Comparison of ENCODE assay signal across 10 cellular contexts in genomic region chr17:81252336-81253329, GRCh38. TPM values are rescaled to one million over a fixed set of nuclear protein-coding genes. Genes with fewer than 3 reads are reported as not detected.
DNase-seq lines count a peak whose midpoint lies in the region; ATAC-seq, FAIRE-seq and TF ChIP-seq lines count a peak whose summit lies in the region.
"Had no signal": no experiment of that assay in that cellular context is flagged by ENCODE, and none has a peak within 500 bp of the region (broad histone marks: within the 10 kb centered on the region; RNA-seq: fewer than 3 reads in every experiment).

No MANE protein-coding gene starts in this region.

- H3K9ac ChIP-seq in neural cell (ENCODE audit: low read length): peak overlapping the region; percentile 62

- H3K9me3 ChIP-seq in T-helper 17 cell (ENCODE audit: control insufficient read depth, low read length, poor library complexity, severe bottlenecking) (no peaks in the 10 kb centered on the region), neural cell (ENCODE audit: low read length) (no peaks in the 10 kb centered on the region)
- H3K9me3 ChIP-seq: pancreas had no signal

- TF ChIP-seq POLR2A in GM12892 (IDR thresholded peaks at IDR 0.05; ENCODE audit: low read depth, low read length): no peak

- H3K4me3 ChIP-seq in neural cell (ENCODE audit: low read length): peak overlapping the region; percentile 55
- H3K4me3 ChIP-seq: pancreas had no signal

- H3K27ac ChIP-seq in neural cell (ENCODE audit: low read length): peak overlapping the region; percentile 84
- H3K27ac ChIP-seq: brain microvascular endothelial cell, pancreas had no signal

- TF ChIP-seq RAD21 in neural cell (conservative IDR thresholded peaks at IDR 0.05): no peak

- H2AFZ ChIP-seq in neural cell (ENCODE audit: low read depth, low read length): no peak overlapping the region

- H3K36me3 Mint-ChIP-seq in HFFc6 (ENCODE audit: low read depth) (0 out of 2 replicates have a peak, but pooled peaks cover 5% of the 10 kb centered on the region), T-helper 17 cell (ENCODE audit: low read depth) (peaks cover 7% of the 10 kb centered on the region)

- no peak overlapping the region for H3K4me2 ChIP-seq in neural cell (ENCODE audit: low read length)

- TF ChIP-seq EP300 in neural cell (conservative IDR thresholded peaks at IDR 0.05; ENCODE audit: poor library complexity, severe bottlenecking): no peak

- H3K27me3 ChIP-seq in neural cell (ENCODE audit: insufficient read depth, low read depth, low read length): no peaks in the 10 kb centered on the region
- H3K27me3 ChIP-seq: brain microvascular endothelial cell, pancreas had no signal

- H3K79me2 ChIP-seq in neural cell (replicated peaks; ENCODE audit: insufficient read depth, low read length): no peaks in the 10 kb centered on the region

- FAIRE-seq in GM12892 (lab: Jason Lieb, UNC): no peak
- FAIRE-seq: pancreas had no signal

- TF ChIP-seq CTCF in HFFc6 (IDR thresholded peaks at IDR 0.05) (no peak), neural cell (IDR thresholded peaks at IDR 0.05; ENCODE audit: poor library complexity, severe bottlenecking) (no peak)

- no peaks in the 10 kb centered on the region for H3F3A ChIP-seq in neural cell (ENCODE audit: insufficient read depth, low read length, poor library complexity, severe bottlenecking)

- no peaks in the 10 kb centered on the region for H4K20me1 ChIP-seq in neural cell (ENCODE audit: insufficient read depth)

- peaks cover 2% of the 10 kb centered on the region; the same call in 1 of the 2 replicates for H3K27me3 Mint-ChIP-seq in HFFc6 (ENCODE audit: insufficient read depth)
- H3K27me3 Mint-ChIP-seq in T-helper 17 cell: no peaks in the 10 kb centered on the region

- H3K4me3 Mint-ChIP-seq in HFFc6 (no peak overlapping the region), T-helper 17 cell (peak overlapping the region; percentile 88)

- no peaks in the 10 kb centered on the region for H3K9me2 ChIP-seq in neural cell (ENCODE audit: insufficient read depth, low read length)

- ATAC-seq in T-helper 17 cell: peak; percentile 8
- ATAC-seq in HG02759 (IDR thresholded peaks at IDR 0.05; ENCODE audit: unreplicated experiment): no peak
- no peak for ATAC-seq in GM18519 (IDR thresholded peaks at IDR 0.05; ENCODE audit: low FRiP score, unreplicated experiment)

- peak; percentile 71 for DNase-seq in NCI-H82 (lab: John Stamatoyannopoulos, UW)
- no peak for DNase-seq in NCI-H82 treated with DMSO at 0.1 percent for 48 hours (lab: John Stamatoyannopoulos, UW; ENCODE audit: unreplicated experiment)
- DNase-seq in HFFc6: no peak
- no peak for DNase-seq in T-helper 17 cell
- no peak for DNase-seq in GM12892 (ENCODE audit: insufficient read length)

- peak overlapping the region; percentile 39 for H3K27ac Mint-ChIP-seq in HFFc6
- peak overlapping the region; percentile 91 for H3K27ac Mint-ChIP-seq in T-helper 17 cell

- H3K9me3 Mint-ChIP-seq in HFFc6: peaks cover 4% of the 10 kb centered on the region; the same call in 1 of the 2 replicates

- peaks cover 17% of the 10 kb centered on the region; the same call in 1 of the 2 replicates for H3K4me1 Mint-ChIP-seq in HFFc6 (ENCODE audit: low read depth)
- peaks cover 14% of the 10 kb centered on the region for H3K4me1 Mint-ChIP-seq in T-helper 17 cell

- H3K36me3 ChIP-seq in neural cell (ENCODE audit: insufficient read depth, low read length): no peaks in the 10 kb centered on the region

TF ChIP-seq in neural cell, 6 proteins besides CTCF, POLR2A, EP300 and RAD21:
- TF ChIP-seq EZH2 (IDR thresholded peaks at IDR 0.05; ENCODE audit: borderline replicate concordance, insufficient read depth, low read length, poor library complexity, severe bottlenecking) (no peak), SMC3 (conservative IDR thresholded peaks at IDR 0.05; ENCODE audit: poor library complexity) (no peak), MXI1 (conservative IDR thresholded peaks at IDR 0.05; ENCODE audit: poor library complexity, severe bottlenecking) (no peak), TAF1 (IDR thresholded peaks at IDR 0.05; ENCODE audit: low read depth) (no peak), POLR2AphosphoS5 (IDR thresholded peaks at IDR 0.05) (no peak), REST (IDR thresholded peaks at IDR 0.05; ENCODE audit: borderline replicate concordance) (no peak)

RNA-seq across cellular contexts. Expression of gene NDUFAF8, which starts 13.5 kb away (rescaled TPM):
- 100 to 1,000 TPM in 1 of 6 experiments, 10 to 100 TPM in 5; 67.0 to 103 (median 87.9) TPM for total RNA-seq in HFFc6 (2021; fragmentation: NEBNext Ultra II Directional; extraction: Animal tissue kit (Norgen Biotek cat#: 25700))
- total RNA-seq in T-helper 17 cell: 10 to 100 TPM; 30.6 to 37.0 TPM
- polyA plus RNA-seq in neural cell: 76.4 and 90.2 TPM in 2 replicates
- polyA minus RNA-seq in neural cell: 27.1 and 36.5 TPM in 2 replicates
- polyA plus RNA-seq in GM12892 (2012; ENCODE audit: missing spikeins): 156 TPM

RNA-seq across cellular contexts. Expression of gene TEPSIN, which starts 13.8 kb away (rescaled TPM):
- 10 to 100 TPM; 16.2 to 22.5 (median 19.0) TPM for total RNA-seq in HFFc6 (2021; fragmentation: NEBNext Ultra II Directional; extraction: Animal tissue kit (Norgen Biotek cat#: 25700))
- total RNA-seq in T-helper 17 cell: 10 to 100 TPM; 84.1 to 90.9 TPM
- 50.0 and 60.3 TPM in 2 replicates for polyA plus RNA-seq in neural cell
- 24.0 and 34.8 TPM in 2 replicates for polyA minus RNA-seq in neural cell
- 9.7 TPM for polyA plus RNA-seq in GM12892 (2012; ENCODE audit: missing spikeins)

RNA-seq across cellular contexts. Expression of gene CEP131, which starts 29.9 kb away (rescaled TPM):
- total RNA-seq in HFFc6 (2021; fragmentation: NEBNext Ultra II Directional; extraction: Animal tissue kit (Norgen Biotek cat#: 25700)): 10 to 100 TPM in 4 of 6 experiments, 1 to 10 TPM in 2; 8.3 to 13.2 (median 10.7) TPM
- total RNA-seq in T-helper 17 cell: 10 to 100 TPM in 1 of 2 donors, 1 to 10 TPM in 1; 8.2 to 10.5 TPM
- 21.3 and 33.0 TPM in 2 replicates for polyA plus RNA-seq in neural cell
- polyA minus RNA-seq in neural cell: 25.6 and 32.9 TPM in 2 replicates
- polyA plus RNA-seq in GM12892 (2012; ENCODE audit: missing spikeins): 4.8 TPM

RNA-seq across cellular contexts. Expression of gene SLC38A10, which starts 42.5 kb away (rescaled TPM):
- total RNA-seq in HFFc6 (2021; fragmentation: NEBNext Ultra II Directional; extraction: Animal tissue kit (Norgen Biotek cat#: 25700)): 10 to 100 TPM; 71.2 to 88.3 (median 72.2) TPM
- 10 to 100 TPM; 59.4 to 98.4 TPM for total RNA-seq in T-helper 17 cell
- polyA plus RNA-seq in neural cell: 37.4 and 46.0 TPM in 2 replicates
- polyA minus RNA-seq in neural cell: 39.6 and 45.8 TPM in 2 replicates
- polyA plus RNA-seq in GM12892 (2012; ENCODE audit: missing spikeins): 20.1 TPM
